In genomic region chr18:78976697-78977626, GRCh38 we compare ENCODE assay signal across 19 cellular contexts. TPM values are rescaled to one million over a fixed set of nuclear protein-coding genes. Genes with fewer than 3 reads are reported as not detected.
A peak's percentile ranks its signal among the peaks of the same experiment; 100 is the strongest.
DNase-seq lines count a peak whose midpoint lies in the region; ATAC-seq and TF ChIP-seq lines count a peak whose summit lies in the region.
"Had no signal": no experiment of that assay in that cellular context is flagged by ENCODE, and none has a peak within 500 bp of the region (broad histone marks: within the 10 kb centered on the region; RNA-seq: fewer than 3 reads in every experiment).

No MANE protein-coding gene starts in this region.

- ATAC-seq in CD4-positive, alpha-beta T cell (ENCODE audit: poor library complexity) = no peak
- no peak for ATAC-seq in central memory CD8-positive, alpha-beta T cell (replicated peaks; ENCODE audit: extremely low read depth, poor library complexity, severe bottlenecking)
- no peak for ATAC-seq in naive thymus-derived CD8-positive, alpha-beta T cell
- no peak for ATAC-seq in GM21423 (IDR thresholded peaks at IDR 0.05; ENCODE audit: unreplicated experiment)

- no peak overlapping the region for H3T11ph ChIP-seq in H9 (ENCODE audit: low read length)

- no peak overlapping the region for H2BK15ac ChIP-seq in H9 (ENCODE audit: low read depth, low read length)

- TF ChIP-seq CTCF in CD4-positive, alpha-beta T cell (IDR thresholded peaks at IDR 0.05) = no peak
- no peak for TF ChIP-seq CTCF in H9 (conservative IDR thresholded peaks at IDR 0.05)

- DNase-seq in CD4-positive, alpha-beta T cell = no peak
- no peak for DNase-seq in H9
- DNase-seq in central memory CD8-positive, alpha-beta T cell (ENCODE audit: low spot score in 2 of 2) = no peak
- no peak for DNase-seq in naive thymus-derived CD8-positive, alpha-beta T cell
- no peak for DNase-seq in NCI-H524 (lab: John Stamatoyannopoulos, UW)
- no peak for DNase-seq in H4 (ENCODE audit: low spot score)
- no peak for DNase-seq in NCI-H82 (lab: John Stamatoyannopoulos, UW)
- DNase-seq: activated CD4-positive, CD25-positive, alpha-beta regulatory T cell treated with anti-CD3 and anti-CD28 coated beads, Interleukin-2, amount 50 U/mL, for 72 hours; AML-193; NCI-H1436 treated with DMSO at 0.1 percent for 48 hours; NCI-H510A; stimulated activated naive CD4-positive, alpha-beta T cell had no signal

- CTCF ChIA-PET in CD4-positive, alpha-beta T cell (lab: Charles Lee) = no interaction called here

- H3K56ac ChIP-seq in H9 (ENCODE audit: insufficient read length, low read depth, low read length) = no peak overlapping the region

- peaks cover 81% of the 10 kb centered on the region for H3K27me3 ChIP-seq in CD4-positive, alpha-beta T cell (ENCODE audit: control insufficient read depth, insufficient read depth, low read length)
- peaks cover 54% of the 10 kb centered on the region for H3K27me3 ChIP-seq in H9 (ENCODE audit: insufficient read depth, low read length)

- no peak overlapping the region for H3K4ac ChIP-seq in H9 (ENCODE audit: low read depth, low read length)

- no peaks in the 10 kb centered on the region for H3K9me3 Mint-ChIP-seq in CD4-positive, alpha-beta T cell
- peaks cover 4 to 6% of the 10 kb centered on the region in 2 experiments; a peak in 2 of 5 replicates for H3K9me3 Mint-ChIP-seq in H9
- no peaks in the 10 kb centered on the region for H3K9me3 Mint-ChIP-seq in central memory CD8-positive, alpha-beta T cell
- H3K9me3 Mint-ChIP-seq in naive thymus-derived CD8-positive, alpha-beta T cell = peaks cover 0 to 4% (median 0%) of the 10 kb centered on the region in 9 donors

- H2BK120ac ChIP-seq in H9 (ENCODE audit: low read depth, low read length, poor library complexity, severe bottlenecking) = no peak overlapping the region

- H3K4me1 Mint-ChIP-seq in CD4-positive, alpha-beta T cell (ENCODE audit: low read depth) = peaks cover 29% of the 10 kb centered on the region
- H3K4me1 Mint-ChIP-seq in H9 = peaks cover 30 to 52% of the 10 kb centered on the region in 2 experiments
- H3K4me1 Mint-ChIP-seq in central memory CD8-positive, alpha-beta T cell = peaks cover 6% of the 10 kb centered on the region
- peaks cover 12 to 30% (median 21%) of the 10 kb centered on the region in 4 donors for H3K4me1 Mint-ChIP-seq in naive thymus-derived CD8-positive, alpha-beta T cell

- no peak overlapping the region for H2BK5ac ChIP-seq in H9 (ENCODE audit: insufficient read length, low read length)

- intact Hi-C loops in CD4-positive, alpha-beta T cell (cut with DNase I, micrococcal nuclease) = no loop called here

- H2BK20ac ChIP-seq in H9 (ENCODE audit: low read depth, low read length, poor library complexity, severe bottlenecking) = no peak overlapping the region

- H3K36me3 Mint-ChIP-seq in CD4-positive, alpha-beta T cell (ENCODE audit: low read depth) = no peaks in the 10 kb centered on the region
- H3K36me3 Mint-ChIP-seq in H9 (ENCODE audit: insufficient read depth in 1 of 3, low read depth in 3 of 3) = peaks cover 0 to 6% (median 4%) of the 10 kb centered on the region in 3 experiments; a peak in 3 of 7 replicates
- H3K36me3 Mint-ChIP-seq in central memory CD8-positive, alpha-beta T cell (ENCODE audit: insufficient read depth) = peaks cover 4% of the 10 kb centered on the region
- peaks cover 0 to 6% (median 0%) of the 10 kb centered on the region in 3 donors for H3K36me3 Mint-ChIP-seq in naive thymus-derived CD8-positive, alpha-beta T cell

- H3K4me1 ChIP-seq in H9 (ENCODE audit: insufficient read depth, low read length) = peaks cover 4% of the 10 kb centered on the region; the same call in 1 of the 2 replicates

- no peaks in the 10 kb centered on the region for H3K79me2 ChIP-seq in H9 (ENCODE audit: insufficient read depth, low read length)

- no peak overlapping the region for H4K8ac ChIP-seq in H9 (replicated peaks; ENCODE audit: insufficient read length, low read depth, low read length)

- H3K23me2 ChIP-seq in H9 (ENCODE audit: insufficient read length, low read depth, low read length, poor library complexity, severe bottlenecking) = peaks cover 28% of the 10 kb centered on the region

- WGBS in H9 (ENCODE audit: extremely low coverage, insufficient read length, low lambda C conversion rate) = no CpG with 5 or more reads among the region's 55 CpGs

- H4K91ac ChIP-seq in H9 (ENCODE audit: insufficient read length, low read depth, low read length) = no peak overlapping the region

- no peak overlapping the region for H2BK12ac ChIP-seq in H9 (ENCODE audit: insufficient read length, low read depth, low read length)

- H4K20me1 ChIP-seq in H9 (ENCODE audit: control insufficient read depth, insufficient read depth, insufficient read length) = no peaks in the 10 kb centered on the region

- no peak overlapping the region for H2AFZ ChIP-seq in H9 (ENCODE audit: low read length)

- no peaks in the 10 kb centered on the region for H3K9me3 ChIP-seq in CD4-positive, alpha-beta T cell (ENCODE audit: control insufficient read depth, low read length)
- H3K9me3 ChIP-seq in H9 (ENCODE audit: control insufficient read depth, low read depth, low read length) = no peaks in the 10 kb centered on the region
- H3K9me3 ChIP-seq: neutrophil, Peyer's patch had no signal

- H2AK5ac ChIP-seq in H9 (ENCODE audit: insufficient read length, low read length) = no peak overlapping the region

- no peak overlapping the region for H3K27ac Mint-ChIP-seq in CD4-positive, alpha-beta T cell
- peak overlapping the region in 1 of 3 experiments; percentile 13; a peak in 1 of 7 replicates for H3K27ac Mint-ChIP-seq in H9
- H3K27ac Mint-ChIP-seq in central memory CD8-positive, alpha-beta T cell (ENCODE audit: low read depth) = peak overlapping the region; percentile 70
- H3K27ac Mint-ChIP-seq in naive thymus-derived CD8-positive, alpha-beta T cell = peak overlapping the region in 1 of 10 donors; percentile 18

- no peak overlapping the region for H3K23ac ChIP-seq in H9 (ENCODE audit: insufficient read length, low read depth, low read length)

- peak overlapping the region; percentile 64 for H3K4me2 ChIP-seq in H9 (ENCODE audit: insufficient read depth, insufficient read length, low read length)

- no peak overlapping the region for H4K5ac ChIP-seq in H9 (ENCODE audit: insufficient read length, low read depth, low read length)

- no peak overlapping the region for H3K9ac ChIP-seq in H9 (ENCODE audit: extremely low read depth, insufficient read length, low read length)

- H3K4me3 Mint-ChIP-seq in CD4-positive, alpha-beta T cell = peak overlapping the region; percentile 43
- peak overlapping the region; percentile 59 to 85 for H3K4me3 Mint-ChIP-seq in H9
- H3K4me3 Mint-ChIP-seq in central memory CD8-positive, alpha-beta T cell = no peak overlapping the region
- H3K4me3 Mint-ChIP-seq in naive thymus-derived CD8-positive, alpha-beta T cell = peak overlapping the region in 9 of 10 donors; percentile 11 to 69 (median 46)

- no peak overlapping the region for H3K27ac ChIP-seq in CD4-positive, alpha-beta T cell (ENCODE audit: low read depth, low read length)
- H3K27ac ChIP-seq in H9 (ENCODE audit: insufficient read length, low read depth, low read length) = no peak overlapping the region
- H3K27ac ChIP-seq: HL-60, neutrophil, Peyer's patch had no signal

- peaks cover 61% of the 10 kb centered on the region for H3K27me3 Mint-ChIP-seq in CD4-positive, alpha-beta T cell
- H3K27me3 Mint-ChIP-seq in H9 (ENCODE audit: low read depth) = peaks cover 67% of the 10 kb centered on the region
- peaks cover 63% of the 10 kb centered on the region for H3K27me3 Mint-ChIP-seq in central memory CD8-positive, alpha-beta T cell
- peaks cover 34 to 62% (median 52%) of the 10 kb centered on the region in 5 donors for H3K27me3 Mint-ChIP-seq in naive thymus-derived CD8-positive, alpha-beta T cell

- H3K14ac ChIP-seq in H9 (ENCODE audit: insufficient read depth, low read length) = no peak overlapping the region; the same call in 1 of the 2 replicates

- H3K79me1 ChIP-seq in H9 (ENCODE audit: insufficient read depth, low read depth, low read length, poor library complexity, severe bottlenecking) = no peaks in the 10 kb centered on the region

- no peak overlapping the region for H3K18ac ChIP-seq in H9 (ENCODE audit: insufficient read length, low read depth, low read length)

- POLR2A ChIA-PET in CD4-positive, alpha-beta T cell (lab: Charles Lee) = no interaction called here
- POLR2A ChIA-PET in naive thymus-derived CD8-positive, alpha-beta T cell (lab: Charles Lee) = no interaction called here

RNA-seq across cellular contexts. Expression of gene SALL3, which starts 2.7 kb away (rescaled TPM):
- under 1 TPM; 0.22 to 0.33 TPM for total RNA-seq in CD4-positive, alpha-beta T cell
- 51.1 and 52.4 TPM in 2 replicates for total RNA-seq in H9 (2021)
- total RNA-seq in naive thymus-derived CD8-positive, alpha-beta T cell = not detected
- not detected for polyA plus RNA-seq in naive thymus-derived CD8-positive, alpha-beta T cell
- total RNA-seq in H4 (2014; rRNA removed; shearing (Covaris generic)) = 0.08 TPM in 1 of 2 replicates, not detected in the other
- total RNA-seq: dermis microvascular lymphatic vessel endothelial cell, LHCN-M2, Peyer's patch had no signal
- polyA plus RNA-seq: lung had no signal

Comparison
In these comparisons a context has a peak if more than half of its experiments do, and no peak if none do; other contexts are left out.
1. RNA of gene SALL3, which starts 2.7 kb away (total RNA-seq): 51.1 to 52.4 TPM in H9; 0.22 to 0.33 TPM in CD4-positive, alpha-beta T cell, 0.08 TPM in H4 and not detected in naive thymus-derived CD8-positive, alpha-beta T cell; every median in the first group is over 10 times any median in the second.